Comparison of ENCODE assay signal across 8 cellular contexts in the genomic region with DNA sequence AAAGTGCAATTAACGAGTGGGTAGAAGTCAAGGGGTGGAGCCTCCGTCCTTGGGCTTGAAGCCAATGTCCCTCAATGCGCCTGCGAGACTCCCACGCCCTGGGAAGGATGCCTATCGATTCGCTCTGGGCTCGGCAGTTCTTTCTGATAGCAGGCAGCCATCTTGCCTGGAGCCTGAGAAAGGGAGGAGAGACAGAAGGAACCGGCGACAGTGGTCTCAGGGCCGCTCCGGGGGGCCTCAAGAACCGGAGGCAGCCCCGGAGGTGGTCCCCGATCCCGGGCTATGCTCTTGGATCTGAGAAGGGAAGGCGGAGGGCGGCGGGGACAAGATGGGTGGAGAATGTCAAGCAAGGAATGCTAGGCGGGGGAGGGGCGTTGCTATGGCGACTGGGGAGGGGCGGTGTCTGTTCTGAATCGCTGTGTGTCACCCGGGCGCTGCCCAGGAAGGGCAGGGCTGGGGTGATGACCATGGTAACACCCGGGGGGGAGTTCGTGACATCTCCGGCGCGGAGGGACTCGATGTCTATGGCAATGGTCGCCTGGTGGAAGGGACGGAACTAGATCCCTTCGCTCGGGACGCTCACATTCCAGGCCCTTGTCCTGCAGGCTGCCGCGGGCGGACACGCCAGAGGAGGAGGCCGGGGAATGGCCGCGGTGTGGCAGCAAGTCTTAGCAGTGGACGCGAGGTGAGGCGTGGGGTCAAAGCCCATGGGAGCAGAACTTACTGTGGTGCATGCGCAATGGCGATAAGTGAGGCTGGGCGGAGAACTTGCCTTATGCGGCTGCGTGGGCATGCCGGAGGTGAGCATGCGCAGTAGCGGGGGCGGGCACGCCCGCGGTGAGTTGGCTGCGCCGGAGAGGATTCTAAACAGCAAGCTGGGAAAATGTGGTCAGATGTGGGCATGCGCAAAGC. TPM values are rescaled to one million over a fixed set of nuclear protein-coding genes. Genes with fewer than 3 reads are reported as not detected.
A peak's percentile ranks its signal among the peaks of the same experiment; 100 is the strongest.
DNase-seq lines count a peak whose midpoint lies in the region; ATAC-seq and TF ChIP-seq lines count a peak whose summit lies in the region.

A gene (plus strand): TSS at position 140 of the 912 bp plus-strand sequence. CDS start 505 bp downstream, at position 645.

- H4K12ac ChIP-seq in trophoblast cell (ENCODE audit: low read depth, low read length): peak within 1 kb of the TSS; percentile 100

- H3K4me1 ChIP-seq in adrenal gland (replicated peaks in 1 of 2): peaks cover 0 to 4% of the 10 kb centered on the region in 2 donors
- H3K4me1 ChIP-seq in trophoblast cell (ENCODE audit: control insufficient read depth in 1 of 2, insufficient read depth in 2 of 2, low read length in 2 of 2): peaks cover 4 to 5% of the 10 kb centered on the region in 2 experiments
- peaks cover 0 to 19% (median 0%) of the 10 kb centered on the region in 4 donors for H3K4me1 ChIP-seq in tibial nerve

- TF ChIP-seq CTCF in GM12864 (IDR thresholded peaks at IDR 0.05; ENCODE audit: low read depth, low read length, missing control alignments): no peak
- no peak for TF ChIP-seq CTCF in adrenal gland (IDR thresholded peaks at IDR 0.05)
- peak in 1 of 5 experiments; percentile 17 for TF ChIP-seq CTCF in tibial nerve (IDR thresholded peaks at IDR 0.05)

- peak within 1 kb of the TSS; percentile 93 for H3K9ac ChIP-seq in trophoblast cell (ENCODE audit: low read length)

- peak; percentile 64 to 90 for TF ChIP-seq EP300 in tibial nerve (IDR thresholded peaks at IDR 0.05)

- H3K79me1 ChIP-seq in trophoblast cell (ENCODE audit: low read length): peaks cover 6% of the 10 kb centered on the region

- peak within 1 kb of the TSS; percentile 99 for H2BK5ac ChIP-seq in trophoblast cell (ENCODE audit: low read depth, low read length, poor library complexity)

- intact Hi-C loops in adrenal gland (cut with DNase I) (no loop called here), cardiac septum (cut with DNase I) (no loop called here)

- H3K14ac ChIP-seq in trophoblast cell (ENCODE audit: low read length): peak within 1 kb of the TSS; percentile 100

- no peaks in the 10 kb centered on the region for H3K9me3 ChIP-seq in adrenal gland (replicated peaks in 1 of 3)
- H3K9me3 ChIP-seq in trophoblast cell (ENCODE audit: insufficient read depth, low read depth, low read length): no peaks in the 10 kb centered on the region
- no peaks in the 10 kb centered on the region for H3K9me3 ChIP-seq in tibial nerve

- WGBS in adrenal gland, 4 donors: 0 to 46% (median 16%) methylated on average over 20 to 62 of the region's 62 CpGs
- WGBS in trophoblast cell (ENCODE audit: extremely low coverage, insufficient coverage, insufficient read length): no CpG with 5 or more reads among the region's 62 CpGs
- 1 to 43% methylated on average over 16 to 58 of the region's 62 CpGs for WGBS in tibial nerve, 2 donors

- peak within 1 kb of the TSS; percentile 93 for H2AFZ ChIP-seq in trophoblast cell (ENCODE audit: insufficient read depth, low read length, poor library complexity)

- peak within 1 kb of the TSS; percentile 90 for H3K4me3 ChIP-seq in GM12864 (ENCODE audit: low read depth, low read length)
- H3K4me3 ChIP-seq in adrenal gland: peak within 1 kb of the TSS; percentile 24 to 74 (median 58)
- H3K4me3 ChIP-seq in trophoblast cell (ENCODE audit: low read depth, low read length): peak within 1 kb of the TSS; percentile 89
- H3K4me3 ChIP-seq in tibial nerve: peak within 1 kb of the TSS; percentile 57 to 67 (median 61)

- peaks cover 2% of the 10 kb centered on the region for H3K79me2 ChIP-seq in trophoblast cell (ENCODE audit: control insufficient read depth, insufficient read depth, low read length, poor library complexity)

- peak within 1 kb of the TSS; percentile 100 for H4K91ac ChIP-seq in trophoblast cell (ENCODE audit: low read depth, low read length)

- peak within 1 kb of the TSS; percentile 98 for H3K4ac ChIP-seq in trophoblast cell (ENCODE audit: low read depth, low read length)

- peak within 1 kb of the TSS; percentile 100 for H3K18ac ChIP-seq in trophoblast cell (ENCODE audit: low read length)

- peak; percentile 82 for ATAC-seq in HG02759 (IDR thresholded peaks at IDR 0.05; ENCODE audit: unreplicated experiment)

- H2BK120ac ChIP-seq in trophoblast cell (ENCODE audit: insufficient read depth, low read length, poor library complexity): peak within 1 kb of the TSS; percentile 99

- no peaks in the 10 kb centered on the region for H3K27me3 ChIP-seq in adrenal gland
- no peaks in the 10 kb centered on the region for H3K27me3 ChIP-seq in trophoblast cell (ENCODE audit: insufficient read depth, low read length)
- no peaks in the 10 kb centered on the region for H3K27me3 ChIP-seq in tibial nerve

- H2BK12ac ChIP-seq in trophoblast cell (ENCODE audit: low read length): no peak within 1 kb of the TSS

- H2AK5ac ChIP-seq in trophoblast cell (ENCODE audit: low read length): peak within 1 kb of the TSS; percentile 99

- peak within 1 kb of the TSS; percentile 81 for H3K4me2 ChIP-seq in trophoblast cell (ENCODE audit: low read length)

- peak within 1 kb of the TSS; percentile 40 for H3K23ac ChIP-seq in trophoblast cell (ENCODE audit: low read length)

- TF ChIP-seq POLR2A in adrenal gland (IDR thresholded peaks at IDR 0.05): peak; percentile 58 to 74
- peak in 1 of 2 donors; percentile 62 for TF ChIP-seq POLR2A in tibial nerve (IDR thresholded peaks at IDR 0.05)

- DNase-seq in GM12864 (ENCODE audit: low read depth) (peak; percentile 78), NCI-H146 treated with DMSO at 0.1 percent for 48 hours (lab: John Stamatoyannopoulos, UW; ENCODE audit: unreplicated experiment) (peak; percentile 90), T-helper 1 cell (peak; percentile 79 to 91 (median 83)), adrenal gland (peak; percentile 91 to 96 (median 94)), cardiac septum (ENCODE audit: low spot score) (peak; percentile 95), trophoblast cell (peak; percentile 87 to 93), tibial nerve (ENCODE audit: low spot score in 2 of 2) (peak; percentile 84 to 85)

- H3K36me3 ChIP-seq in adrenal gland (replicated peaks in 1 of 2) (peaks cover 0 to 33% of the 10 kb centered on the region in 2 donors), trophoblast cell (ENCODE audit: control insufficient read depth in 1 of 2, insufficient read depth in 2 of 2, low read length in 2 of 2) (peaks cover 33 to 37% of the 10 kb centered on the region in 2 experiments), tibial nerve (peaks cover 0 to 36% (median 0%) of the 10 kb centered on the region in 3 donors)

- peak within 1 kb of the TSS; percentile 100 for H4K8ac ChIP-seq in trophoblast cell (ENCODE audit: low read depth, low read length)

- H3K27ac ChIP-seq in adrenal gland (peak within 1 kb of the TSS; percentile 79 to 100 (median 96)), trophoblast cell (ENCODE audit: low read depth, low read length) (peak within 1 kb of the TSS; percentile 99), tibial nerve (peak within 1 kb of the TSS; percentile 94 to 98 (median 96))

RNA-seq across cellular contexts. Expression of the gene that starts here (rescaled TPM):
- total RNA-seq in adrenal gland (100 to 1,000 TPM; 126 to 232 (median 171) TPM), cardiac septum (170 TPM), tibial nerve (100 to 1,000 TPM; 108 to 224 (median 126) TPM)
- polyA plus RNA-seq in adrenal gland: 100 to 1,000 TPM in 2 of 3 donors, 10 to 100 TPM in 1; 53.5 to 677 (median 535) TPM
- polyA plus RNA-seq in trophoblast cell (2013): 22.0 and 22.6 TPM in 2 replicates

Comparison
In these comparisons a context has a peak if more than half of its experiments do, and no peak if none do; other contexts are left out.
1. Peak in every context shown above with its lines: DNase-seq, ATAC-seq, H3K4me3 ChIP-seq and H3K27ac ChIP-seq.